In genomic region chr2:12205086-12205485, GRCh38 we compare ENCODE assay signal across 28 cellular contexts.
"Had no signal": no experiment of that assay in that cellular context is flagged by ENCODE, and none has a peak within 500 bp of the region (broad histone marks: within the 10 kb centered on the region; RNA-seq: fewer than 3 reads in every experiment).

No MANE protein-coding gene starts in this region.

- ATAC-seq: mucosa of descending colon; naive thymus-derived CD4-positive, alpha-beta T cell; natural killer cell treated with Interleukin-12 subunit alpha and Interleukin-12 subunit beta and Interleukin-15 and Interleukin-18, amount 100 ng/mL, for 72 hours; pancreas; right cardiac atrium; sciatic nerve; stimulated activated naive B cell treated with anti-CD40 and anti-IgM and Interleukin-4, amounts not matched to agents 10 μg/mL and 1 μg/mL and 100 μg/mL, for 72 hours; stimulated activated naive CD8-positive, alpha-beta T cell treated with anti-CD3 and anti-CD28 coated beads, Interleukin-15, Interleukin-2, amounts not matched to agents 100 U/mL and 50 U/mL, for 24 hours had no signal

- H3K27me3 ChIP-seq: pancreas, stomach, testis, thyroid gland, transverse colon, upper lobe of left lung, vagina had no signal

- H3K4me3 ChIP-seq: left ventricle myocardium inferior, lung, mucosa of descending colon, pancreas, prostate gland, skin epidermis, stomach, testis, thyroid gland, transverse colon, upper lobe of left lung, vagina had no signal

- DNase-seq: islet precursor cell; left ventricle myocardium inferior; midbrain; mucosa of descending colon; naive thymus-derived CD4-positive, alpha-beta T cell; nucleus accumbens; pancreas; posterior cingulate gyrus; retina; right cardiac atrium; stimulated activated CD4-positive, alpha-beta T cell treated with anti-CD3 and anti-CD28 coated beads, Interleukin-12 subunit alpha, Interleukin-12 subunit beta, amount 100 ng/mL, for 4 hours; stimulated activated CD4-positive, alpha-beta T cell treated with anti-CD3 and anti-CD28 coated beads, Interleukin-15, amount 100 ng/mL, for 24 hours; stimulated activated CD4-positive, alpha-beta T cell treated with anti-CD3 and anti-CD28 coated beads, Interleukin-2, amount 100 ng/mL, for 24 hours; stimulated activated CD4-positive, alpha-beta T cell treated with anti-CD3 and anti-CD28 coated beads, Interleukin-4, amount 100 ng/mL, for 1 hour; stimulated activated naive B cell treated with anti-CD40 and anti-IgM and Interleukin-4, amounts not matched to agents 10 μg/mL and 1 μg/mL and 100 μg/mL, for 72 hours; stimulated activated naive CD8-positive, alpha-beta T cell treated with anti-CD3 and anti-CD28 coated beads, Interleukin-15, Interleukin-2, amounts not matched to agents 100 U/mL and 50 U/mL, for 24 hours; stomach; testis; thyroid gland; transverse colon; upper lobe of left lung had no signal

- H3K9me3 Mint-ChIP-seq: natural killer cell treated with Interleukin-12 subunit alpha and Interleukin-12 subunit beta and Interleukin-15 and Interleukin-18, amount 100 ng/mL, for 72 hours had no signal

- H3K4me3 Mint-ChIP-seq: naive thymus-derived CD4-positive, alpha-beta T cell; natural killer cell treated with Interleukin-12 subunit alpha and Interleukin-12 subunit beta and Interleukin-15 and Interleukin-18, amount 100 ng/mL, for 72 hours; neural crest cell; stimulated activated naive B cell treated with anti-CD40 and anti-IgM and Interleukin-4, amounts not matched to agents 10 μg/mL and 1 μg/mL and 100 μg/mL, for 72 hours had no signal

- H3K4me1 Mint-ChIP-seq: neural crest cell had no signal

- H3K27ac Mint-ChIP-seq: natural killer cell treated with Interleukin-12 subunit alpha and Interleukin-12 subunit beta and Interleukin-15 and Interleukin-18, amount 100 ng/mL, for 72 hours; stimulated activated naive B cell treated with anti-CD40 and anti-IgM and Interleukin-4, amounts not matched to agents 10 μg/mL and 1 μg/mL and 100 μg/mL, for 72 hours had no signal

- H3K27me3 Mint-ChIP-seq: stimulated activated naive B cell treated with anti-CD40 and anti-IgM and Interleukin-4, amounts not matched to agents 10 μg/mL and 1 μg/mL and 100 μg/mL, for 72 hours had no signal

- H3K27ac ChIP-seq: left ventricle myocardium inferior, pancreas, prostate gland, skin epidermis, stomach, testis, thyroid gland, transverse colon, upper lobe of left lung, vagina had no signal
